ENCODE assay signal across 21 cellular contexts in genomic region chr2:86026744-86027065, GRCh38.
DNase-seq lines count a peak whose midpoint lies in the region; ATAC-seq, FAIRE-seq and TF ChIP-seq lines count a peak whose summit lies in the region.
"Had no signal": no experiment of that assay in that cellular context is flagged by ENCODE, and none has a peak within 500 bp of the region (broad histone marks: within the 10 kb centered on the region; RNA-seq: fewer than 3 reads in every experiment).

No MANE protein-coding gene starts in this region.

- no peak for TF ChIP-seq RAD21 in HepG2 (CRISPR knock-in tag; IDR thresholded peaks at IDR 0.05)

- intact Hi-C loops in HepG2 (cut with micrococcal nuclease; ENCODE audit: unreplicated experiment): no loop called here
- intact Hi-C loops in right lobe of liver (cut with DNase I): no loop called here
- intact Hi-C loops in gastrocnemius medialis (cut with DNase I; ENCODE audit: low total_unique reads): no loop called here
- intact Hi-C loops in aorta (cut with DNase I): no loop called here

- H3K4me1 ChIP-seq in HepG2 (ENCODE audit: insufficient read depth, low read length) (peaks cover 14% of the 10 kb centered on the region), right lobe of liver (no peaks in the 10 kb centered on the region), gastrocnemius medialis (peaks cover 4 to 14% of the 10 kb centered on the region in 2 donors), aorta (ENCODE audit: control insufficient read depth in 1 of 2, insufficient read depth in 2 of 2, low read length in 2 of 2) (no peaks in the 10 kb centered on the region)

- H3K4me3 ChIP-seq in HepG2 (replicated peaks in 1 of 3; ENCODE audit: insufficient read depth in 1 of 3, low read depth in 2 of 3, low read length in 3 of 3): no peak overlapping the region
- H3K4me3 ChIP-seq in right lobe of liver: no peak overlapping the region
- no peak overlapping the region for H3K4me3 ChIP-seq in gastrocnemius medialis
- no peak overlapping the region for H3K4me3 ChIP-seq in aorta (ENCODE audit: low read length in 2 of 2)
- H3K4me3 ChIP-seq: ascending aorta, lung, tibial artery had no signal

- H4K20me1 ChIP-seq in HepG2 (ENCODE audit: insufficient read depth, low read length): no peaks in the 10 kb centered on the region

- in situ Hi-C loops in HepG2 (cut with HindIII; ENCODE audit: extremely low pct_ligation_motif_present, low pct_unique_long_range_greater_than_20kb) (no loop called here), gastrocnemius medialis (cut with MboI; ENCODE audit: low sequenced_read_pairs in 4 of 4) (no loop called here)

- H3K4me2 ChIP-seq in HepG2 (ENCODE audit: low read depth, low read length): no peak overlapping the region

- H3K4me3 Mint-ChIP-seq in chondrocyte (ENCODE audit: unreplicated experiment): no peak overlapping the region
- H3K4me3 Mint-ChIP-seq: CD8-positive, alpha-beta memory T cell had no signal

- H3K9me3 ChIP-seq in HepG2 (ENCODE audit: low read length) (no peaks in the 10 kb centered on the region), right lobe of liver (no peaks in the 10 kb centered on the region), gastrocnemius medialis (no peaks in the 10 kb centered on the region), aorta (ENCODE audit: control insufficient read depth, low read length) (no peaks in the 10 kb centered on the region)
- H3K9me3 ChIP-seq: ascending aorta, neutrophil, tibial artery had no signal

- no peak for TF ChIP-seq POLR2A in HepG2 (IDR thresholded peaks at IDR 0.05; ENCODE audit: insufficient read depth in 1 of 2, low read depth in 2 of 2, low read length in 2 of 2)
- TF ChIP-seq POLR2A in right lobe of liver (IDR thresholded peaks at IDR 0.05): no peak
- no peak for TF ChIP-seq POLR2A in gastrocnemius medialis (IDR thresholded peaks at IDR 0.05)

- H3K27me3 ChIP-seq in HepG2 (ENCODE audit: control insufficient read depth in 1 of 2, insufficient read depth in 2 of 2, low read length in 2 of 2) (no peaks in the 10 kb centered on the region), right lobe of liver (no peaks in the 10 kb centered on the region), gastrocnemius medialis (no peaks in the 10 kb centered on the region), aorta (ENCODE audit: control insufficient read depth in 1 of 2, insufficient read depth in 2 of 2, low read length in 1 of 2) (no peaks in the 10 kb centered on the region)
- H3K27me3 ChIP-seq: ascending aorta, neutrophil, tibial artery had no signal

- CTCF ChIA-PET in HepG2 (lab: Yijun Ruan, JAX; ENCODE audit: low intra/inter-chr PET ratio, low total read pairs): no interaction called here

- ATAC-seq in HepG2 (no peak), right lobe of liver (no peak), gastrocnemius medialis (no peak), aorta (ENCODE audit: low FRiP score) (no peak)

- H2AFZ ChIP-seq in HepG2 (ENCODE audit: low read length): no peak overlapping the region

- H3K27ac ChIP-seq in HepG2 (ENCODE audit: extremely low read length, insufficient read depth, low read length) (no peak overlapping the region), right lobe of liver (no peak overlapping the region), gastrocnemius medialis (peak overlapping the region; percentile 53 to 76 (median 74)), aorta (ENCODE audit: low read depth in 1 of 2, low read length in 2 of 2) (no peak overlapping the region)
- H3K27ac ChIP-seq: ascending aorta, HL-60, neutrophil, tibial artery had no signal

- peaks cover 11% of the 10 kb centered on the region for H3K4me1 Mint-ChIP-seq in chondrocyte (ENCODE audit: low read depth)

- peaks cover 55% of the 10 kb centered on the region for H3K36me3 Mint-ChIP-seq in chondrocyte (ENCODE audit: low read depth)

- no peak overlapping the region for H3K9ac ChIP-seq in HepG2 (ENCODE audit: insufficient read depth, low read depth, low read length)

- TF ChIP-seq EP300 in HepG2 (IDR thresholded peaks at IDR 0.05; ENCODE audit: low read depth in 2 of 2, low read length in 2 of 2): no peak
- no peak for TF ChIP-seq EP300 in HepG2 (CRISPR knock-in tag; IDR thresholded peaks at IDR 0.05; ENCODE audit: borderline replicate concordance)

- 100% methylated on average over 3 of the region's 6 CpGs for WGBS in HepG2 (ENCODE audit: low lambda C conversion rate)
- WGBS in right lobe of liver (ENCODE audit: insufficient coverage, low coverage, low lambda C conversion rate, missing lambda C conversion rate): no CpG with 5 or more reads among the region's 6 CpGs
- WGBS in aorta, 2 donors: 94 to 100% methylated on average over 6 of the region's 6 CpGs

- peaks cover 36 to 65% of the 10 kb centered on the region in 2 experiments for H3K36me3 ChIP-seq in HepG2 (replicated peaks in 1 of 2; ENCODE audit: control insufficient read depth in 1 of 2, insufficient read depth in 2 of 2, low read length in 2 of 2)
- peaks cover 0 to 38% (median 17%) of the 10 kb centered on the region in 4 donors for H3K36me3 ChIP-seq in right lobe of liver
- peaks cover 0 to 59% of the 10 kb centered on the region in 2 donors for H3K36me3 ChIP-seq in gastrocnemius medialis
- peaks cover 7 to 12% of the 10 kb centered on the region in 2 donors for H3K36me3 ChIP-seq in aorta (ENCODE audit: control insufficient read depth in 1 of 2, insufficient read depth in 2 of 2, low read length in 1 of 2)

- H3K27ac Mint-ChIP-seq in chondrocyte (ENCODE audit: unreplicated experiment): no peak overlapping the region

- BruUV-seq in HepG2 (replicated peaks; lab: Mats Ljungman, UMichigan): TSS peak; percentile 9

- TF ChIP-seq CTCF in HepG2 (CRISPR knock-in tag; IDR thresholded peaks at IDR 0.05): no peak
- no peak for TF ChIP-seq CTCF in right lobe of liver (IDR thresholded peaks at IDR 0.05)
- TF ChIP-seq CTCF in chondrocyte (IDR thresholded peaks at IDR 0.05): no peak
- TF ChIP-seq CTCF in gastrocnemius medialis (IDR thresholded peaks at IDR 0.05 in 4 of 5, conservative IDR thresholded peaks at IDR 0.05 in 1 of 5): no peak

- no peaks in the 10 kb centered on the region for H3K79me2 ChIP-seq in HepG2 (ENCODE audit: insufficient read depth, low read length)

- no peak for FAIRE-seq in HepG2 (lab: Jason Lieb, UNC)
- FAIRE-seq in frontal cortex (lab: Jason Lieb, UNC): no peak
- FAIRE-seq: TTC549 had no signal

- no peaks in the 10 kb centered on the region for H3K9me3 Mint-ChIP-seq in chondrocyte (ENCODE audit: low read depth)
- H3K9me3 Mint-ChIP-seq: CD8-positive, alpha-beta memory T cell had no signal

- DNase-seq in HepG2 (ENCODE audit: low spot score): no peak
- DNase-seq in right lobe of liver: no peak
- peak; percentile 70 for DNase-seq in chondrocyte (ENCODE audit: low spot score)
- DNase-seq in gastrocnemius medialis: no peak
- DNase-seq in aorta: peak; percentile 43 to 49
- no peak for DNase-seq in frontal cortex (ENCODE audit: low spot score in 2 of 2)
- DNase-seq in glomerular visceral epithelial cell (ENCODE audit: extremely low spot score): no peak
- DNase-seq in T-helper 9 cell: no peak
- DNase-seq: activated CD4-positive, alpha-beta T cell treated with anti-CD3 and anti-CD28 coated beads, Interleukin-2, amount 50 U/mL, for 1 hour; activated T-cell treated with anti-CD3 and anti-CD28 coated beads for 4 hours; CD8-positive, alpha-beta memory T cell; DMS53; MM.1S; NCI-H1436 treated with DMSO at 0.1 percent for 48 hours; NCI-H69 had no signal

- POLR2A ChIA-PET in HepG2 (lab: Yijun Ruan, JAX): no interaction called here

- no peaks in the 10 kb centered on the region for H3K27me3 Mint-ChIP-seq in chondrocyte (ENCODE audit: low read depth)
- H3K27me3 Mint-ChIP-seq: CD8-positive, alpha-beta memory T cell had no signal

TF ChIP-seq in HepG2, 621 proteins besides CTCF, POLR2A, EP300 and RAD21:
- TF ChIP-seq MAX (IDR thresholded peaks at IDR 0.05) (no peak), ZC3H13 (CRISPR knock-in tag; IDR thresholded peaks at IDR 0.05) (0 out of 2 replicates have a peak, but pooled peaks have one; percentile 43), AGO2 (optimal IDR thresholded peaks at IDR 0.05; ENCODE audit: low read depth, low read length) (peak; percentile 19)
TF ChIP-seq in HepG2: peak in this region for 2.

Comparison
In these comparisons a context has a peak if more than half of its experiments do, and no peak if none do; other contexts are left out.
1. DNase-seq: peak in chondrocyte (single experiment) and aorta (2 of 2); none in HepG2 (single experiment), right lobe of liver (0 of 3), gastrocnemius medialis (0 of 2), frontal cortex (0 of 2), glomerular visceral epithelial cell (single experiment) and T-helper 9 cell (single experiment).
2. H3K27ac ChIP-seq: peak in gastrocnemius medialis (4 of 4); none in HepG2 (single experiment), right lobe of liver (0 of 3) and aorta (0 of 2).